1 cellular context compared by ENCODE assay signal in genomic region chr4:88456757-88457306, GRCh38.
TF ChIP-seq lines count a peak whose summit lies in the region.

Gene HERC5, plus strand, starts transcription at chr4:88457119. Its CDS starts 151 bp downstream, at chr4:88457270.

TF ChIP-seq in GM12878, 131 proteins besides CTCF, POLR2A, EP300 and RAD21 (continued from another document and continues in another):
- TF ChIP-seq, protein P1, sequence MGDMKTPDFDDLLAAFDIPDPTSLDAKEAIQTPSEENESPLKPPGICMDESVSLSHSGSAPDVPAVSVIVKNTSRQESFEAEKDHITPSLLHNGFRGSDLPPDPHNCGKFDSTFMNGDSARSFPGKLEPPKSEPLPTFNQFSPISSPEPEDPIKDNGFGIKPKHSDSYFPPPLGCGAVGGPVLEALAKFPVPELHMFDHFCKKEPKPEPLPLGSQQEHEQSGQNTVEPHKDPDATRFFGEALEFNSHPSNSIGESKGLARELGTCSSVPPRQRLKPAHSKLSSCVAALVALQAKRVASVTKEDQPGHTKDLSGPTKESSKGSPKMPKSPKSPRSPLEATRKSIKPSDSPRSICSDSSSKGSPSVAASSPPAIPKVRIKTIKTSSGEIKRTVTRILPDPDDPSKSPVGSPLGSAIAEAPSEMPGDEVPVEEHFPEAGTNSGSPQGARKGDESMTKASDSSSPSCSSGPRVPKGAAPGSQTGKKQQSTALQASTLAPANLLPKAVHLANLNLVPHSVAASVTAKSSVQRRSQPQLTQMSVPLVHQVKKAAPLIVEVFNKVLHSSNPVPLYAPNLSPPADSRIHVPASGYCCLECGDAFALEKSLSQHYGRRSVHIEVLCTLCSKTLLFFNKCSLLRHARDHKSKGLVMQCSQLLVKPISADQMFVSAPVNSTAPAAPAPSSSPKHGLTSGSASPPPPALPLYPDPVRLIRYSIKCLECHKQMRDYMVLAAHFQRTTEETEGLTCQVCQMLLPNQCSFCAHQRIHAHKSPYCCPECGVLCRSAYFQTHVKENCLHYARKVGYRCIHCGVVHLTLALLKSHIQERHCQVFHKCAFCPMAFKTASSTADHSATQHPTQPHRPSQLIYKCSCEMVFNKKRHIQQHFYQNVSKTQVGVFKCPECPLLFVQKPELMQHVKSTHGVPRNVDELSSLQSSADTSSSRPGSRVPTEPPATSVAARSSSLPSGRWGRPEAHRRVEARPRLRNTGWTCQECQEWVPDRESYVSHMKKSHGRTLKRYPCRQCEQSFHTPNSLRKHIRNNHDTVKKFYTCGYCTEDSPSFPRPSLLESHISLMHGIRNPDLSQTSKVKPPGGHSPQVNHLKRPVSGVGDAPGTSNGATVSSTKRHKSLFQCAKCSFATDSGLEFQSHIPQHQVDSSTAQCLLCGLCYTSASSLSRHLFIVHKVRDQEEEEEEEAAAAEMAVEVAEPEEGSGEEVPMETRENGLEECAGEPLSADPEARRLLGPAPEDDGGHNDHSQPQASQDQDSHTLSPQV (IDR thresholded peaks at IDR 0.05), result no peak
- TF ChIP-seq SUZ12 (IDR thresholded peaks at IDR 0.05; ENCODE audit: unreplicated experiment) (no peak), YY1 (IDR thresholded peaks at IDR 0.05; ENCODE audit: low read depth, low read length) (no peak), WRNIP1 (IDR thresholded peaks at IDR 0.05; ENCODE audit: borderline replicate concordance, low read depth, low read length) (no peak), POLR2AphosphoS2 (IDR thresholded peaks at IDR 0.05; ENCODE audit: low read depth, low read length) (peak; percentile 42; the same call in 1 of the 2 replicates), TCF12 (IDR thresholded peaks at IDR 0.05; ENCODE audit: low read depth, low read length) (peak; percentile 92), TCF3 (IDR thresholded peaks at IDR 0.05; ENCODE audit: borderline replicate concordance, insufficient read depth, low read depth, low read length) (peak; percentile 96), ATF3 (IDR thresholded peaks at IDR 0.05; ENCODE audit: borderline replicate concordance, extremely low read depth, low read depth, low read length) (no peak), ZNF384 (IDR thresholded peaks at IDR 0.05; ENCODE audit: borderline replicate concordance, low read depth, low read length) (no peak), MYB (IDR thresholded peaks at IDR 0.05; ENCODE audit: borderline replicate concordance, low read depth, low read length) (no peak), ETV6 (conservative IDR thresholded peaks at IDR 0.05 in 1 of 2, IDR thresholded peaks at IDR 0.05 in 1 of 2; ENCODE audit: borderline replicate concordance in 1 of 2, low read depth in 1 of 2) (peak in 1 of 2 experiments; percentile 69; a peak in 1 of 4 replicates), FOXK2 (IDR thresholded peaks at IDR 0.05) (no peak), SMAD5 (IDR thresholded peaks at IDR 0.05; ENCODE audit: low read depth) (0 out of 2 replicates have a peak, but pooled peaks have one; percentile 38), PRDM15 (CRISPR knock-in tag; IDR thresholded peaks at IDR 0.05) (no peak), ZSCAN29 (IDR thresholded peaks at IDR 0.05) (no peak), TCF7 (IDR thresholded peaks at IDR 0.05; ENCODE audit: borderline replicate concordance) (no peak), EZH2 (IDR thresholded peaks at IDR 0.05; ENCODE audit: borderline replicate concordance, control insufficient read depth, low read depth, low read length) (no peak), CHD2 (IDR thresholded peaks at IDR 0.05; ENCODE audit: borderline replicate concordance, low read depth, low read length) (no peak; the same call in 1 of the 2 replicates), YBX1 (IDR thresholded peaks at IDR 0.05) (no peak), RELA (IDR thresholded peaks at IDR 0.05; ENCODE audit: borderline replicate concordance, partially characterized antibody) (peak; percentile 7), SPI1 (IDR thresholded peaks at IDR 0.05; ENCODE audit: borderline replicate concordance, insufficient read depth, low read depth, low read length) (no peak), FOS (IDR thresholded peaks at IDR 0.05; ENCODE audit: borderline replicate concordance, extremely low read depth, insufficient read length) (no peak), CUX1 (IDR thresholded peaks at IDR 0.05; ENCODE audit: insufficient replicate concordance, low read depth, low read length) (no peak), TAF1 (IDR thresholded peaks at IDR 0.05; ENCODE audit: borderline replicate concordance, low read depth, low read length) (no peak; the same call in 1 of the 2 replicates), TARDBP (IDR thresholded peaks at IDR 0.05; ENCODE audit: borderline replicate concordance) (no peak; the same call in 1 of the 2 replicates), BCL11A (IDR thresholded peaks at IDR 0.05; ENCODE audit: low read depth, low read length) (no peak), RBBP5 (conservative IDR thresholded peaks at IDR 0.05) (no peak; the same call in 1 of the 2 replicates), RCOR1 (conservative IDR thresholded peaks at IDR 0.05; ENCODE audit: low read depth, low read length) (no peak), LARP7 (IDR thresholded peaks at IDR 0.05) (peak; percentile 93; the same call in 1 of the 2 replicates), CBFB (IDR thresholded peaks at IDR 0.05; ENCODE audit: low read depth) (no peak; the same call in 1 of the 2 replicates), SIX5 (IDR thresholded peaks at IDR 0.05; ENCODE audit: low read depth, low read length, severe bottlenecking) (no peak), BACH1 (IDR thresholded peaks at IDR 0.05; ENCODE audit: borderline replicate concordance) (peak; percentile 68; the same call in 1 of the 2 replicates), CBX5 (IDR thresholded peaks at IDR 0.05; ENCODE audit: low read depth) (no peak; the same call in 1 of the 2 replicates), HDAC2 (IDR thresholded peaks at IDR 0.05) (no peak), STAT3 (IDR thresholded peaks at IDR 0.05; ENCODE audit: low read depth, low read length) (no peak), ESRRA (IDR thresholded peaks at IDR 0.05; ENCODE audit: low read length) (no peak), SMARCA5 (IDR thresholded peaks at IDR 0.05) (peak; percentile 62; the same call in 1 of the 2 replicates), RAD51 (IDR thresholded peaks at IDR 0.05) (peak; percentile 84), DPF2 (IDR thresholded peaks at IDR 0.05) (0 out of 2 replicates have a peak, but pooled peaks have one; percentile 70), NFXL1 (IDR thresholded peaks at IDR 0.05; ENCODE audit: borderline replicate concordance) (no peak)
- TF ChIP-seq, protein P2, sequence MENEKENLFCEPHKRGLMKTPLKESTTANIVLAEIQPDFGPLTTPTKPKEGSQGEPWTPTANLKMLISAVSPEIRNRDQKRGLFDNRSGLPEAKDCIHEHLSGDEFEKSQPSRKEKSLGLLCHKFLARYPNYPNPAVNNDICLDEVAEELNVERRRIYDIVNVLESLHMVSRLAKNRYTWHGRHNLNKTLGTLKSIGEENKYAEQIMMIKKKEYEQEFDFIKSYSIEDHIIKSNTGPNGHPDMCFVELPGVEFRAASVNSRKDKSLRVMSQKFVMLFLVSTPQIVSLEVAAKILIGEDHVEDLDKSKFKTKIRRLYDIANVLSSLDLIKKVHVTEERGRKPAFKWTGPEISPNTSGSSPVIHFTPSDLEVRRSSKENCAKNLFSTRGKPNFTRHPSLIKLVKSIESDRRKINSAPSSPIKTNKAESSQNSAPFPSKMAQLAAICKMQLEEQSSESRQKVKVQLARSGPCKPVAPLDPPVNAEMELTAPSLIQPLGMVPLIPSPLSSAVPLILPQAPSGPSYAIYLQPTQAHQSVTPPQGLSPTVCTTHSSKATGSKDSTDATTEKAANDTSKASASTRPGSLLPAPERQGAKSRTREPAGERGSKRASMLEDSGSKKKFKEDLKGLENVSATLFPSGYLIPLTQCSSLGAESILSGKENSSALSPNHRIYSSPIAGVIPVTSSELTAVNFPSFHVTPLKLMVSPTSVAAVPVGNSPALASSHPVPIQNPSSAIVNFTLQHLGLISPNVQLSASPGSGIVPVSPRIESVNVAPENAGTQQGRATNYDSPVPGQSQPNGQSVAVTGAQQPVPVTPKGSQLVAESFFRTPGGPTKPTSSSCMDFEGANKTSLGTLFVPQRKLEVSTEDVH (IDR thresholded peaks at IDR 0.05; ENCODE audit: low read depth, partially characterized antibody), result peak; percentile 2
- TF ChIP-seq, protein P3, sequence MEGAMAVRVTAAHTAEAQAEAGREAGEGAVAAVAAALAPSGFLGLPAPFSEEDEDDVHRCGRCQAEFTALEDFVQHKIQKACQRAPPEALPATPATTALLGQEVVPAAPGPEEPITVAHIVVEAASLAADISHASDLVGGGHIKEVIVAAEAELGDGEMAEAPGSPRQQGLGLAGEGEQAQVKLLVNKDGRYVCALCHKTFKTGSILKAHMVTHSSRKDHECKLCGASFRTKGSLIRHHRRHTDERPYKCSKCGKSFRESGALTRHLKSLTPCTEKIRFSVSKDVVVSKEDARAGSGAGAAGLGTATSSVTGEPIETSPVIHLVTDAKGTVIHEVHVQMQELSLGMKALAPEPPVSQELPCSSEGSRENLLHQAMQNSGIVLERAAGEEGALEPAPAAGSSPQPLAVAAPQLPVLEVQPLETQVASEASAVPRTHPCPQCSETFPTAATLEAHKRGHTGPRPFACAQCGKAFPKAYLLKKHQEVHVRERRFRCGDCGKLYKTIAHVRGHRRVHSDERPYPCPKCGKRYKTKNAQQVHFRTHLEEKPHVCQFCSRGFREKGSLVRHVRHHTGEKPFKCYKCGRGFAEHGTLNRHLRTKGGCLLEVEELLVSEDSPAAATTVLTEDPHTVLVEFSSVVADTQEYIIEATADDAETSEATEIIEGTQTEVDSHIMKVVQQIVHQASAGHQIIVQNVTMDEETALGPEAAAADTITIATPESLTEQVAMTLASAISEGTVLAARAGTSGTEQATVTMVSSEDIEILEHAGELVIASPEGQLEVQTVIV (IDR thresholded peaks at IDR 0.05; ENCODE audit: borderline replicate concordance, partially characterized antibody), result no peak
- TF ChIP-seq, protein P4, sequence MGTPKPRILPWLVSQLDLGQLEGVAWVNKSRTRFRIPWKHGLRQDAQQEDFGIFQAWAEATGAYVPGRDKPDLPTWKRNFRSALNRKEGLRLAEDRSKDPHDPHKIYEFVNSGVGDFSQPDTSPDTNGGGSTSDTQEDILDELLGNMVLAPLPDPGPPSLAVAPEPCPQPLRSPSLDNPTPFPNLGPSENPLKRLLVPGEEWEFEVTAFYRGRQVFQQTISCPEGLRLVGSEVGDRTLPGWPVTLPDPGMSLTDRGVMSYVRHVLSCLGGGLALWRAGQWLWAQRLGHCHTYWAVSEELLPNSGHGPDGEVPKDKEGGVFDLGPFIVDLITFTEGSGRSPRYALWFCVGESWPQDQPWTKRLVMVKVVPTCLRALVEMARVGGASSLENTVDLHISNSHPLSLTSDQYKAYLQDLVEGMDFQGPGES (IDR thresholded peaks at IDR 0.05), result no peak
